9 cellular contexts compared by ENCODE assay signal in the genomic region with DNA sequence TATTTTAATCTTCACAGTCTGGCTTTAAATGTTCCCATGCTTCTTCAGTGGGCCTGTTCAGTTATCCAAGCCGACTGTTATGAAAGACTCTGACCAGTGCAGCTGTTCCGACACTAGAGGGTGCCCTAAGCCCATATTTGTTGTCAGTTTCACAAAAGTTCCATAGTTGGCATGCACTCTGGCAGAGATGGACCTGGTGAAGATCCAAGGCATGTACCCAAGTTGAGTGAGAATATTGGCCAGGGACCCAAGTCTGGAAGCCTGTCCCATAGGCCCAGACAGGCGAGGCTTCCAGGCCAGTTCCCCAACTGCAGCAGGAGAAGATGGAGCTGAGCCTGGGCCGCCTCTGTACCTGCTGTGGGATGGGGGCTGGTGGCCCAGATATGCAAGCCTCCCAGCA. TPM values are rescaled to one million over a fixed set of nuclear protein-coding genes. Genes with fewer than 3 reads are reported as not detected.
DNase-seq lines count a peak whose midpoint lies in the region; ATAC-seq, FAIRE-seq and TF ChIP-seq lines count a peak whose summit lies in the region.
"Had no signal": no experiment of that assay in that cellular context is flagged by ENCODE, and none has a peak within 500 bp of the region (broad histone marks: within the 10 kb centered on the region; RNA-seq: fewer than 3 reads in every experiment).

No MANE protein-coding gene starts in this region.

- peaks cover 6% of the 10 kb centered on the region for H3K36me3 Mint-ChIP-seq in neural crest cell (ENCODE audit: low read depth)

- FAIRE-seq in urothelium cell line (lab: Jason Lieb, UNC): peak; percentile 82

- no peak overlapping the region for H3K4me3 Mint-ChIP-seq in neural crest cell

- ATAC-seq in GM21529 (IDR thresholded peaks at IDR 0.05; ENCODE audit: unreplicated experiment): peak; percentile 69
- ATAC-seq in GM21786 (IDR thresholded peaks at IDR 0.05; ENCODE audit: unreplicated experiment): no peak

- H3K9me3 Mint-ChIP-seq in neural crest cell: peaks cover 19% of the 10 kb centered on the region

- no peak overlapping the region for H3K4me3 ChIP-seq in epithelial cell of proximal tubule (ENCODE audit: low read depth, low read length)
- H3K4me3 ChIP-seq: skin epidermis had no signal

- no peaks in the 10 kb centered on the region for H3K27me3 Mint-ChIP-seq in neural crest cell (ENCODE audit: low read depth)

- H3K4me1 Mint-ChIP-seq in neural crest cell: no peaks in the 10 kb centered on the region

- no peak overlapping the region for H3K27ac Mint-ChIP-seq in neural crest cell (ENCODE audit: unreplicated experiment)

- DNase-seq in AG20443 (ENCODE audit: low spot score): peak; percentile 66
- peak; percentile 72 for DNase-seq in NCI-H82 (lab: John Stamatoyannopoulos, UW)
- peak; percentile 8 to 18 for DNase-seq in activated CD8-positive, alpha-beta memory T cell treated with anti-CD3 and anti-CD28 coated beads for 1 hour (ENCODE audit: extremely low read depth in 1 of 2, low read depth in 1 of 2)
- DNase-seq in epithelial cell of proximal tubule (ENCODE audit: low read depth): no peak
- peak; percentile 14 for DNase-seq in neural crest cell (ENCODE audit: low read depth, low spot score)
- DNase-seq in urothelium cell line (ENCODE audit: low spot score): peak; percentile 44

- TF ChIP-seq CTCF in epithelial cell of proximal tubule (conservative IDR thresholded peaks at IDR 0.05; ENCODE audit: low read depth, low read length): peak; percentile 57
- TF ChIP-seq CTCF in neural crest cell (conservative IDR thresholded peaks at IDR 0.05): peak; percentile 72

RNA-seq across cellular contexts. Expression of gene GUCY2C, which starts 27.4 kb away (rescaled TPM):
- total RNA-seq in epithelial cell of proximal tubule (not detected in 2 replicates), neural crest cell (not detected in 2 replicates)
